In the genomic region with DNA sequence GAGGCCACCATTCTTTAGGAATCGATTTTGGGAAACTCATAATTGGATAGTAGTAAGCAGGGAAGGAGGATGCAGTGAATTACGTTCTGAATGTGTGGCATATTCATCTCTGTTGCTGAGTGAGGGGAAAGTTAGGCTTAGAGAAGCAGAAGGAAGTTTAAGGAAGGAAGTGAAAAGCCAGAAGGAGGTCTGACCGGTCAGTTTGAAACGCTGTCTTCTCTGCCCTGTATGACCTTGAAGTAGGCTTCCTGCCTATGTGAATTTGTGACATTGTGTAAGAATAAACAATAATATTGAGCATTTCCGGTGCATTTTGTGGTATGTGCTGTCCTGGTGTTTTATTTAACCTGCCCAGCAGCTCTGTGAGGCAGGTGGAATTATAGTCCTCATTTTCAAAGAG, we compare ENCODE assay signal across 1 cellular context.
TF ChIP-seq lines count a peak whose summit lies in the region.

No MANE protein-coding gene starts in this region.

TF ChIP-seq in H1, 55 proteins besides CTCF, POLR2A, EP300 and RAD21:
- TF ChIP-seq TAF1 (IDR thresholded peaks at IDR 0.05; ENCODE audit: low read depth, low read length) (no peak), POLR2AphosphoS5 (IDR thresholded peaks at IDR 0.05; ENCODE audit: low read depth, low read length) (no peak), SIN3A (conservative IDR thresholded peaks at IDR 0.05 in 1 of 2, IDR thresholded peaks at IDR 0.05 in 1 of 2; ENCODE audit: low read depth in 1 of 2, low read length in 2 of 2) (no peak)
